ENCODE assay signal across 9 cellular contexts in the genomic region with DNA sequence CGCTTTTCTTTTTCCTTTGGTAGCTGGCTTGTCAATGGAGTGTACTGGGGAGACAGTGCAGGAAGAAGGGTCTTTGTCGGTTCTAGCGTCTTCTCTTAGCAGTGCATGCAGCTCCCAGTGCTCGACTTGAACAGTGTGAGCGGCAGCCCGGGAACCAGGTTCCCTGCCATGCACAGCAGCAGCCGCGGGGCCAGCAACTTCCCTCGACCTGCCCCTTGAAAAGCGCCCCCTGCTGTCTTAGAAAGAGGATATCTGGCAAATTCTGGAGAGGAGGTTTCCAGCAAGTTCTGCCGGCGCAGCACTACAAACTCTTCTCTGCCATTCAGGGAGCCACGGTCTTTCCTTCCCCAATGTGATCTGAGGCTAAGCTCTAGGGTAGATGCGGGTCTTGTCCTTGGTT.
DNase-seq lines count a peak whose midpoint lies in the region; ATAC-seq and TF ChIP-seq lines count a peak whose summit lies in the region.
"Had no signal": no experiment of that assay in that cellular context is flagged by ENCODE, and none has a peak within 500 bp of the region (broad histone marks: within the 10 kb centered on the region; RNA-seq: fewer than 3 reads in every experiment).

No MANE protein-coding gene starts in this region.

- no peak overlapping the region for H3K9ac ChIP-seq in endodermal cell (ENCODE audit: extremely low read depth, low read length, poor library complexity, severe bottlenecking)

- WGBS in endodermal cell (ENCODE audit: insufficient coverage in 1 of 2, insufficient read length in 1 of 2), 2 experiments, result 37 to 46% methylated on average over 6 to 13 of the region's 14 CpGs
- 32 to 42% (median 36%) methylated on average over 14 of the region's 14 CpGs for WGBS in spleen, 5 donors

- H3K9me3 ChIP-seq in endodermal cell (ENCODE audit: control insufficient read depth, low read length) (peaks cover 10% of the 10 kb centered on the region), spleen (peaks cover 0 to 10% (median 4%) of the 10 kb centered on the region in 8 donors)

- no peak for TF ChIP-seq POLR2A in spleen (IDR thresholded peaks at IDR 0.05)

- H3K27ac ChIP-seq in endodermal cell (ENCODE audit: low read depth, low read length) (no peak overlapping the region), spleen (no peak overlapping the region)

- no peaks in the 10 kb centered on the region for H3K9me3 Mint-ChIP-seq in activated naive CD4-positive, alpha-beta T cell treated with anti-CD3 and anti-CD28 coated beads, Interleukin-2, amount 10 ng/mL, durations not matched to agents 7 days and 5 days
- peaks cover 11% of the 10 kb centered on the region for H3K9me3 Mint-ChIP-seq in endodermal cell

- H3K4me3 Mint-ChIP-seq in activated naive CD4-positive, alpha-beta T cell treated with anti-CD3 and anti-CD28 coated beads, Interleukin-2, amount 10 ng/mL, durations not matched to agents 7 days and 5 days, result no peak overlapping the region
- H3K4me3 Mint-ChIP-seq in endodermal cell, result no peak overlapping the region

- H3K4me1 ChIP-seq in endodermal cell (ENCODE audit: control insufficient read depth, insufficient read depth, low read length) (no peaks in the 10 kb centered on the region), spleen (no peaks in the 10 kb centered on the region)

- ATAC-seq in GM18868 (IDR thresholded peaks at IDR 0.05; ENCODE audit: unreplicated experiment) (no peak), sciatic nerve (no peak)

- peaks cover 4% of the 10 kb centered on the region for H3K27me3 Mint-ChIP-seq in activated naive CD4-positive, alpha-beta T cell treated with anti-CD3 and anti-CD28 coated beads, Interleukin-2, amount 10 ng/mL, durations not matched to agents 7 days and 5 days
- H3K27me3 Mint-ChIP-seq in endodermal cell (ENCODE audit: insufficient read depth), result peaks cover 4% of the 10 kb centered on the region

- H3K36me3 Mint-ChIP-seq in activated naive CD4-positive, alpha-beta T cell treated with anti-CD3 and anti-CD28 coated beads, Interleukin-2, amount 10 ng/mL, durations not matched to agents 7 days and 5 days, result no peaks in the 10 kb centered on the region
- no peaks in the 10 kb centered on the region for H3K36me3 Mint-ChIP-seq in endodermal cell (ENCODE audit: low read depth)

- H3K27me3 ChIP-seq in endodermal cell (ENCODE audit: control insufficient read depth, insufficient read depth, low read length, poor library complexity, severe bottlenecking) (no peaks in the 10 kb centered on the region), spleen (replicated peaks in 1 of 7) (peaks cover 0 to 6% (median 0%) of the 10 kb centered on the region in 7 donors)

- H3K4me3 ChIP-seq in endodermal cell (ENCODE audit: low read length), result no peak overlapping the region
- no peak overlapping the region for H3K4me3 ChIP-seq in spleen

- TF ChIP-seq CTCF in endodermal cell (conservative IDR thresholded peaks at IDR 0.05), result peak; percentile 79
- peak in 4 of 11 experiments; percentile 49 to 62 (median 54) for TF ChIP-seq CTCF in spleen (IDR thresholded peaks at IDR 0.05 in 8 of 11, conservative IDR thresholded peaks at IDR 0.05 in 3 of 11)

- H3K4me1 Mint-ChIP-seq in activated naive CD4-positive, alpha-beta T cell treated with anti-CD3 and anti-CD28 coated beads, Interleukin-2, amount 10 ng/mL, durations not matched to agents 7 days and 5 days, result no peaks in the 10 kb centered on the region
- peaks cover 5% of the 10 kb centered on the region for H3K4me1 Mint-ChIP-seq in endodermal cell

- no peak overlapping the region for H3K27ac Mint-ChIP-seq in activated naive CD4-positive, alpha-beta T cell treated with anti-CD3 and anti-CD28 coated beads, Interleukin-2, amount 10 ng/mL, durations not matched to agents 7 days and 5 days
- H3K27ac Mint-ChIP-seq in endodermal cell, result no peak overlapping the region
- H3K27ac Mint-ChIP-seq: activated T-helper 2 cell treated with anti-CD3 and anti-CD28 coated beads, Interferon-gamma antibody, Interleukin-2, Interleukin-4, amounts not matched to agents 10 μg/mL and 5 μg/mL and 100 μg/mL, durations not matched to agents 14 hours and 24 hours and 36 hours had no signal

- intact Hi-C loops in spleen (cut with DNase I; ENCODE audit: low total_unique reads), result no loop called here
- intact Hi-C loops in sciatic nerve (cut with DNase I), result no loop called here

- DNase-seq in activated naive CD4-positive, alpha-beta T cell treated with anti-CD3 and anti-CD28 coated beads, Interleukin-2, amount 10 ng/mL, durations not matched to agents 7 days and 5 days, result peak; percentile 28
- DNase-seq in activated naive CD4-positive, alpha-beta T cell treated with anti-CD3 and anti-CD28 coated beads, Interleukin-2, amount 50 U/mL, for 16 hours, result no peak
- DNase-seq in NCI-H69 (lab: John Stamatoyannopoulos, UW) (peak; percentile 43), endodermal cell (peak; percentile 92), spleen (peak; percentile 84), NCI-H187 (lab: John Stamatoyannopoulos, UW) (no peak), sciatic nerve (ENCODE audit: low spot score) (no peak)

- no peaks in the 10 kb centered on the region for H3K36me3 ChIP-seq in endodermal cell (ENCODE audit: control insufficient read depth, insufficient read depth, low read length)
- no peaks in the 10 kb centered on the region for H3K36me3 ChIP-seq in spleen

- CTCF ChIA-PET in activated naive CD4-positive, alpha-beta T cell treated with anti-CD3 and anti-CD28 coated beads, Interleukin-2, amount 10 ng/mL, durations not matched to agents 7 days and 5 days (lab: Charles Lee), result no interaction called here

Comparison
In these comparisons a context has a peak if more than half of its experiments do, and no peak if none do; other contexts are left out.
1. DNase-seq: peak in activated naive CD4-positive, alpha-beta T cell treated with anti-CD3 and anti-CD28 coated beads, Interleukin-2, amount 10 ng/mL, durations not matched to agents 7 days and 5 days (single experiment), NCI-H69 (single experiment), endodermal cell (single experiment) and spleen (single experiment); none in activated naive CD4-positive, alpha-beta T cell treated with anti-CD3 and anti-CD28 coated beads, Interleukin-2, amount 50 U/mL, for 16 hours (single experiment), NCI-H187 (0 of 2) and sciatic nerve (single experiment).